In genomic region chr6:112038268-112038667, GRCh38 we compare ENCODE assay signal across 15 cellular contexts. TPM values are rescaled to one million over a fixed set of nuclear protein-coding genes. Genes with fewer than 3 reads are reported as not detected.
DNase-seq lines count a peak whose midpoint lies in the region; ATAC-seq, FAIRE-seq and TF ChIP-seq lines count a peak whose summit lies in the region.
"Had no signal": no experiment of that assay in that cellular context is flagged by ENCODE, and none has a peak within 500 bp of the region (broad histone marks: within the 10 kb centered on the region; RNA-seq: fewer than 3 reads in every experiment).

No MANE protein-coding gene starts in this region.

- no peaks in the 10 kb centered on the region for H3K36me3 Mint-ChIP-seq in osteocyte (ENCODE audit: unreplicated experiment)
- H3K36me3 Mint-ChIP-seq: natural killer cell, T-cell had no signal

- peak overlapping the region in 1 of 2 experiments; percentile 54; a peak in 3 of 6 replicates for H3K27ac ChIP-seq in A549
- peak overlapping the region; percentile 53 for H3K27ac ChIP-seq in SJSA1
- H3K27ac ChIP-seq in esophagus (ENCODE audit: low read depth in 2 of 2, low read length in 1 of 2): peak overlapping the region; percentile 14 to 40

- TF ChIP-seq CTCF in A549 (IDR thresholded peaks at IDR 0.05) (no peak), osteocyte (IDR thresholded peaks at IDR 0.05) (no peak)

- POLR2A ChIA-PET in A549 (lab: Yijun Ruan, JAX): no interaction called here

- H3K27me3 ChIP-seq in SJSA1 (replicated peaks): no peaks in the 10 kb centered on the region
- H3K27me3 ChIP-seq in esophagus (ENCODE audit: control insufficient read depth in 1 of 2, insufficient read depth in 2 of 2, low read length in 2 of 2): no peaks in the 10 kb centered on the region
- H3K27me3 ChIP-seq: MG63 had no signal

- CTCF ChIA-PET in A549 (lab: Yijun Ruan, JAX): interaction anchor here (0.9 to 2.5 kb wide), 4 partner anchors 9 to 328 kb away, joined by 4 to 10 read pairs (median 4); no protein-coding TSS in a partner anchor

- no peak for TF ChIP-seq RAD21 in A549 (conservative IDR thresholded peaks at IDR 0.05 in 1 of 2, IDR thresholded peaks at IDR 0.05 in 1 of 2)

- H3K4me1 Mint-ChIP-seq in osteocyte (ENCODE audit: unreplicated experiment): peaks cover 25% of the 10 kb centered on the region

- peak overlapping the region; percentile 32 for H3K4me2 ChIP-seq in A549

- no peak for DNase-seq in A549 (ENCODE audit: low read depth in 1 of 2, low spot score in 1 of 2)
- DNase-seq in SJSA1 (ENCODE audit: low read depth in 1 of 2, low spot score in 2 of 2): no peak
- DNase-seq in osteocyte (ENCODE audit: extremely low spot score, unreplicated experiment): no peak
- DNase-seq in NCI-H82 (lab: John Stamatoyannopoulos, UW): no peak
- DNase-seq in midbrain (lab: John Stamatoyannopoulos, UW): no peak
- DNase-seq: activated effector memory CD4-positive, alpha-beta T cell treated with anti-CD3 and anti-CD28 coated beads, Interleukin-2, amount 50 U/mL, for 16 hours; natural killer cell; NCI-H2107 had no signal

- TF ChIP-seq EP300 in A549 (IDR thresholded peaks at IDR 0.05): no peak

- ATAC-seq in A549: no peak
- no peak for ATAC-seq in GM21526 (IDR thresholded peaks at IDR 0.05; ENCODE audit: low FRiP score, unreplicated experiment)
- ATAC-seq in HG03196 (IDR thresholded peaks at IDR 0.05; ENCODE audit: unreplicated experiment): no peak
- ATAC-seq: natural killer cell had no signal

- H3K27ac Mint-ChIP-seq in osteocyte (ENCODE audit: unreplicated experiment): peak overlapping the region; percentile 76
- H3K27ac Mint-ChIP-seq: natural killer cell had no signal

- TF ChIP-seq POLR2A in A549 (IDR thresholded peaks at IDR 0.05; ENCODE audit: low read length): no peak

- 76% methylated on average over 2 of the region's 5 CpGs for WGBS in A549 (ENCODE audit: missing lambda C conversion rate)
- 74 to 77% methylated on average over 5 of the region's 5 CpGs for WGBS in esophagus, 2 donors

- H3K9me3 ChIP-seq in A549 (no peaks in the 10 kb centered on the region), SJSA1 (replicated peaks) (no peaks in the 10 kb centered on the region), esophagus (ENCODE audit: control insufficient read depth in 2 of 2, insufficient read depth in 1 of 2, low read depth in 1 of 2, low read length in 1 of 2) (no peaks in the 10 kb centered on the region)
- H3K9me3 ChIP-seq: MG63 had no signal

- no peak for FAIRE-seq in A549 (lab: Jason Lieb, UNC)
- FAIRE-seq: colon, islet of Langerhans had no signal

- H3K36me3 ChIP-seq in SJSA1 (no peaks in the 10 kb centered on the region), esophagus (ENCODE audit: control insufficient read depth in 2 of 2, insufficient read depth in 2 of 2, low read length in 1 of 2) (no peaks in the 10 kb centered on the region)
- H3K36me3 ChIP-seq: MG63 had no signal

- H3K27me3 Mint-ChIP-seq in osteocyte (ENCODE audit: unreplicated experiment): no peaks in the 10 kb centered on the region
- H3K27me3 Mint-ChIP-seq: T-cell had no signal

- no peaks in the 10 kb centered on the region for H3K9me3 Mint-ChIP-seq in osteocyte (ENCODE audit: unreplicated experiment)
- H3K9me3 Mint-ChIP-seq: natural killer cell, T-cell had no signal

- no peak overlapping the region for H3K4me3 Mint-ChIP-seq in osteocyte (ENCODE audit: unreplicated experiment)
- H3K4me3 Mint-ChIP-seq: natural killer cell, T-cell had no signal

- H3K4me3 ChIP-seq in A549 (no peak overlapping the region), SJSA1 (no peak overlapping the region), esophagus (ENCODE audit: low read depth in 1 of 2, low read length in 2 of 2) (no peak overlapping the region)
- H3K4me3 ChIP-seq: MG63 had no signal

- H3K4me1 ChIP-seq in A549 (peaks cover 5% of the 10 kb centered on the region; the same call in 1 of the 3 replicates), SJSA1 (replicated peaks) (peaks cover 27% of the 10 kb centered on the region), esophagus (ENCODE audit: control insufficient read depth in 2 of 2, insufficient read depth in 2 of 2, low read length in 1 of 2) (peaks cover 0 to 3% of the 10 kb centered on the region in 2 donors)

TF ChIP-seq in A549, 52 proteins besides CTCF, POLR2A, EP300 and RAD21:
- no peak for TF ChIP-seq SMC3 (IDR thresholded peaks at IDR 0.05)
- TF ChIP-seq NFE2L2 (conservative IDR thresholded peaks at IDR 0.05; ENCODE audit: low read length): no peak

RNA-seq across cellular contexts. Expression of gene CCN6, which starts 15.6 kb away (rescaled TPM):
- polyA plus RNA-seq in A549 (2011; rRNA removed): not detected in 2 replicates
- polyA plus RNA-seq in A549 (2012; cell fraction: cytosol; rRNA removed): not detected in 2 replicates
- not detected in 2 replicates for polyA plus RNA-seq in A549 (2012; cell fraction: nucleus; rRNA removed)
- not detected in 3 replicates for polyA plus RNA-seq in A549 (2017; fragmentation: RNase III; extraction: RNeasy Plus Mini Kit Qiagen cat#74134 plus additional on column Dnase treatment)
- polyA minus RNA-seq in A549 (2011; rRNA and poly(A)+ RNA removed): not detected in 2 replicates
- not detected in 2 replicates for total RNA-seq in SJSA1 (2014; rRNA removed; shearing (Covaris generic))
- polyA plus RNA-seq in esophagus: under 1 TPM in 1 of 2 donors, not detected in 1; 0.02 TPM
- not detected in 2 replicates for total RNA-seq in osteocyte
- total RNA-seq: natural killer cell, T-cell had no signal

RNA-seq across cellular contexts. Expression of gene TUBE1, which starts 49.0 kb away (rescaled TPM):
- polyA plus RNA-seq in A549 (2011; rRNA removed) (20.3 and 32.5 TPM in 2 replicates), A549 (2017; fragmentation: RNase III; extraction: RNeasy Plus Mini Kit Qiagen cat#74134 plus additional on column Dnase treatment) (6.8 to 9.7 TPM (median 7.2 TPM) in 3 replicates), esophagus (1 to 10 TPM; 6.7 to 8.3 TPM)
- 4.3 and 5.7 TPM in 2 replicates for polyA plus RNA-seq in A549 (2012; cell fraction: cytosol; rRNA removed)
- polyA plus RNA-seq in A549 (2012; cell fraction: nucleus; rRNA removed): 6.5 TPM in 2 replicates
- 9.1 and 9.5 TPM in 2 replicates for polyA minus RNA-seq in A549 (2011; rRNA and poly(A)+ RNA removed)
- 14.4 and 18.6 TPM in 2 replicates for total RNA-seq in SJSA1 (2014; rRNA removed; shearing (Covaris generic))
- total RNA-seq in osteocyte: 27.2 and 27.6 TPM in 2 replicates

RNA-seq across cellular contexts. Expression of gene FAM229B, which starts 49.1 kb away (rescaled TPM):
- polyA plus RNA-seq in A549 (2011; rRNA removed): 17.3 and 20.2 TPM in 2 replicates
- polyA plus RNA-seq in A549 (2012; cell fraction: cytosol; rRNA removed): 5.5 and 5.8 TPM in 2 replicates
- 1.3 and 2.1 TPM in 2 replicates for polyA plus RNA-seq in A549 (2012; cell fraction: nucleus; rRNA removed)
- 8.7 to 10.4 TPM (median 9.9 TPM) in 3 replicates for polyA plus RNA-seq in A549 (2017; fragmentation: RNase III; extraction: RNeasy Plus Mini Kit Qiagen cat#74134 plus additional on column Dnase treatment)
- 1.2 and 2.2 TPM in 2 replicates for polyA minus RNA-seq in A549 (2011; rRNA and poly(A)+ RNA removed)
- 13.0 and 25.1 TPM in 2 replicates for total RNA-seq in SJSA1 (2014; rRNA removed; shearing (Covaris generic))
- 1 to 10 TPM; 5.4 to 6.2 TPM for polyA plus RNA-seq in esophagus
- total RNA-seq in osteocyte: 27.5 and 29.2 TPM in 2 replicates
